ENCODE assay signal across 1 cellular context in genomic region chr4:7434766-7435150, GRCh38.
TF ChIP-seq lines count a peak whose summit lies in the region.

Gene PSAPL1 (minus strand): TSS chr4:7434930. CDS start chr4:7434879, 51 bp downstream.

TF ChIP-seq in IMR-90, 13 proteins besides CTCF, POLR2A, EP300 and RAD21 (continued from another document):
- TF ChIP-seq MAFK (IDR thresholded peaks at IDR 0.05; ENCODE audit: low read depth, low read length) (no peak), MXI1 (IDR thresholded peaks at IDR 0.05; ENCODE audit: borderline replicate concordance, low read depth, low read length) (no peak), CHD1 (IDR thresholded peaks at IDR 0.05; ENCODE audit: low read depth, low read length) (no peak)
TF ChIP-seq in IMR-90: peak in this region for 0.
